Comparison of ENCODE assay signal across 1 cellular context in genomic region chr6:1228754-1229191, GRCh38.
TF ChIP-seq lines count a peak whose summit lies in the region.

No MANE protein-coding gene starts in this region.

TF ChIP-seq in HepG2, 621 proteins besides CTCF, POLR2A, EP300 and RAD21 (continued from another document and continues in another):
- TF ChIP-seq NFAT5 (CRISPR knock-in tag; IDR thresholded peaks at IDR 0.05) (no peak), ZNF280D (CRISPR knock-in tag; IDR thresholded peaks at IDR 0.05) (no peak), ZNF10 (CRISPR knock-in tag; IDR thresholded peaks at IDR 0.05; ENCODE audit: borderline replicate concordance, low read depth) (no peak), ZNF777 (CRISPR knock-in tag; IDR thresholded peaks at IDR 0.05) (no peak), HHEX (CRISPR knock-in tag; IDR thresholded peaks at IDR 0.05) (no peak; the same call in 1 of the 2 replicates), CREB3 (CRISPR knock-in tag; IDR thresholded peaks at IDR 0.05) (no peak), TERF1 (CRISPR knock-in tag; IDR thresholded peaks at IDR 0.05) (no peak), JARID2 (CRISPR knock-in tag; IDR thresholded peaks at IDR 0.05; ENCODE audit: insufficient replicate concordance) (no peak), IRX3 (CRISPR knock-in tag; IDR thresholded peaks at IDR 0.05; ENCODE audit: borderline replicate concordance, low read depth) (no peak), ZNF883 (CRISPR knock-in tag; IDR thresholded peaks at IDR 0.05; ENCODE audit: not compliant biosample characterization) (peak; percentile 54), ZNF781 (CRISPR knock-in tag; IDR thresholded peaks at IDR 0.05; ENCODE audit: borderline replicate concordance, not compliant biosample characterization) (peak; percentile 23), SNAPC4 (CRISPR knock-in tag; IDR thresholded peaks at IDR 0.05) (0 out of 2 replicates have a peak, but pooled peaks have one; percentile 10), ZNF780A (CRISPR knock-in tag; IDR thresholded peaks at IDR 0.05) (no peak), ZNF619 (CRISPR knock-in tag; IDR thresholded peaks at IDR 0.05) (no peak), MTF2 (CRISPR knock-in tag; IDR thresholded peaks at IDR 0.05; ENCODE audit: borderline replicate concordance) (peak; percentile 70; the same call in 1 of the 2 replicates), ZFP82 (CRISPR knock-in tag; IDR thresholded peaks at IDR 0.05; ENCODE audit: borderline replicate concordance) (no peak), SAP130 (CRISPR knock-in tag; IDR thresholded peaks at IDR 0.05; ENCODE audit: low read depth) (no peak), RXRB (CRISPR knock-in tag; IDR thresholded peaks at IDR 0.05; ENCODE audit: borderline replicate concordance) (no peak), ZNF124 (CRISPR knock-in tag; IDR thresholded peaks at IDR 0.05) (peak; percentile 82; the same call in 1 of the 2 replicates), PRDM10 (CRISPR knock-in tag; IDR thresholded peaks at IDR 0.05; ENCODE audit: low read depth) (no peak), ZFP1 (CRISPR knock-in tag; IDR thresholded peaks at IDR 0.05) (no peak), ARNT (IDR thresholded peaks at IDR 0.05) (no peak), ZNF207 (IDR thresholded peaks at IDR 0.05; ENCODE audit: borderline replicate concordance) (no peak), PTBP1 (IDR thresholded peaks at IDR 0.05; ENCODE audit: low read depth, low read length, poor library complexity, severe bottlenecking) (no peak), MTA1 (CRISPR knock-in tag; IDR thresholded peaks at IDR 0.05; ENCODE audit: borderline replicate concordance) (no peak), ARNT2 (CRISPR knock-in tag; IDR thresholded peaks at IDR 0.05; ENCODE audit: low read depth) (no peak), TBL1XR1 (IDR thresholded peaks at IDR 0.05; ENCODE audit: borderline replicate concordance, low read length, partially characterized antibody) (no peak), ZNF891 (CRISPR knock-in tag; IDR thresholded peaks at IDR 0.05) (no peak), ZNF83 (CRISPR knock-in tag; IDR thresholded peaks at IDR 0.05; ENCODE audit: borderline replicate concordance) (no peak), ZNF512 (CRISPR knock-in tag; IDR thresholded peaks at IDR 0.05) (no peak), ZNF143 (CRISPR knock-in tag; IDR thresholded peaks at IDR 0.05) (0 out of 2 replicates have a peak, but pooled peaks have one; percentile 0), THAP9 (CRISPR knock-in tag; IDR thresholded peaks at IDR 0.05; ENCODE audit: borderline replicate concordance) (no peak)
